ENCODE assay signal across 13 cellular contexts in genomic region chr4:153296424-153296823, GRCh38. TPM values are rescaled to one million over a fixed set of nuclear protein-coding genes. Genes with fewer than 3 reads are reported as not detected.
DNase-seq lines count a peak whose midpoint lies in the region; ATAC-seq and TF ChIP-seq lines count a peak whose summit lies in the region.
"Had no signal": no experiment of that assay in that cellular context is flagged by ENCODE, and none has a peak within 500 bp of the region (broad histone marks: within the 10 kb centered on the region; RNA-seq: fewer than 3 reads in every experiment).

No MANE protein-coding gene starts in this region.

- H3K9ac ChIP-seq in colonic mucosa (ENCODE audit: low read depth in 2 of 2, low read length in 2 of 2) (no peak overlapping the region), mesenchymal stem cell (ENCODE audit: low read length) (no peak overlapping the region)
- H3K9ac ChIP-seq: KMS-11 had no signal

- no peak overlapping the region for H2BK15ac ChIP-seq in mesenchymal stem cell (ENCODE audit: low read depth, poor library complexity, severe bottlenecking)

- H3K36me3 Mint-ChIP-seq in natural killer cell, result no peaks in the 10 kb centered on the region

- H3K9me3 ChIP-seq in colonic mucosa, result no peaks in the 10 kb centered on the region
- H3K9me3 ChIP-seq in mesenchymal stem cell (ENCODE audit: control insufficient read depth, low read length), result peaks cover 17% of the 10 kb centered on the region

- DNase-seq in Right ventricle myocardium superior (no peak), cardiac septum (ENCODE audit: low spot score) (no peak), colonic mucosa (peak; percentile 34), mesenchymal stem cell (peak; percentile 75), ureter (ENCODE audit: low spot score) (peak; percentile 59), kidney tubule cell (ENCODE audit: low spot score) (no peak), natural killer cell (no peak)
- DNase-seq: ACHN; activated T-cell treated with anti-CD3 and anti-CD28 coated beads, Interleukin-2, amount 50 U/mL, for 1 hour; aorta; NCI-H2029 had no signal

- H3K4ac ChIP-seq in mesenchymal stem cell (ENCODE audit: low read depth in 1 of 2, low read length in 2 of 2), result no peak overlapping the region

- H3K36me3 ChIP-seq in colonic mucosa, result peaks cover 5% of the 10 kb centered on the region
- peaks cover 24 to 68% of the 10 kb centered on the region in 2 experiments for H3K36me3 ChIP-seq in mesenchymal stem cell (ENCODE audit: control insufficient read depth in 1 of 2, insufficient read depth in 2 of 2, low read depth in 1 of 2, low read length in 2 of 2)

- no peak for TF ChIP-seq CTCF in colonic mucosa (IDR thresholded peaks at IDR 0.05)
- TF ChIP-seq CTCF in natural killer cell (IDR thresholded peaks at IDR 0.05), result no peak

- no peaks in the 10 kb centered on the region for H3K27me3 ChIP-seq in colonic mucosa
- H3K27me3 ChIP-seq in mesenchymal stem cell (ENCODE audit: control insufficient read depth in 1 of 2, insufficient read depth in 1 of 2, low read length in 2 of 2), result no peaks in the 10 kb centered on the region

- H3K27ac Mint-ChIP-seq in natural killer cell, result no peak overlapping the region

- intact Hi-C loops in Right ventricle myocardium superior (cut with DNase I) (no loop called here), cardiac septum (cut with DNase I) (no loop called here), colonic mucosa (cut with DNase I) (no loop called here), natural killer cell (cut with micrococcal nuclease) (no loop called here)

- no peak overlapping the region for H2AK5ac ChIP-seq in mesenchymal stem cell (ENCODE audit: low read length, severe bottlenecking)

- H3K79me1 ChIP-seq in mesenchymal stem cell (replicated peaks; ENCODE audit: low read length, poor library complexity, severe bottlenecking), result peaks cover 10% of the 10 kb centered on the region

- no peak overlapping the region for H2AFZ ChIP-seq in mesenchymal stem cell (ENCODE audit: low read depth, low read length)

- H4K8ac ChIP-seq in mesenchymal stem cell (ENCODE audit: low read length), result no peak overlapping the region

- no peaks in the 10 kb centered on the region for H3K9me3 Mint-ChIP-seq in natural killer cell

- ATAC-seq in Right ventricle myocardium superior (ENCODE audit: poor library complexity), result peak; percentile 34
- no peak for ATAC-seq in natural killer cell
- no peak for ATAC-seq in HG03565 (IDR thresholded peaks at IDR 0.05; ENCODE audit: unreplicated experiment)

- H3K4me1 Mint-ChIP-seq in natural killer cell, result no peaks in the 10 kb centered on the region

- no peak overlapping the region for H2BK12ac ChIP-seq in mesenchymal stem cell (ENCODE audit: low read length in 2 of 2)

- H3K4me2 ChIP-seq in mesenchymal stem cell (ENCODE audit: low read length, poor library complexity, severe bottlenecking), result no peak overlapping the region
- H3K4me2 ChIP-seq: KMS-11 had no signal

- peak overlapping the region in 1 of 2 experiments; percentile 67 for H3K18ac ChIP-seq in mesenchymal stem cell (ENCODE audit: low read depth in 1 of 2, low read length in 2 of 2)

- no peak overlapping the region for H4K91ac ChIP-seq in mesenchymal stem cell (ENCODE audit: low read length)

- H3K4me3 ChIP-seq in colonic mucosa (no peak overlapping the region), mesenchymal stem cell (ENCODE audit: insufficient read depth in 1 of 2, low read depth in 1 of 2, low read length in 2 of 2) (no peak overlapping the region)

- no peak overlapping the region for H3K14ac ChIP-seq in mesenchymal stem cell (ENCODE audit: low read length in 2 of 2)

- no peak overlapping the region for H2BK120ac ChIP-seq in mesenchymal stem cell (ENCODE audit: low read depth, low read length)

- peaks cover 2 to 6% of the 10 kb centered on the region in 2 donors for H3K27me3 Mint-ChIP-seq in natural killer cell (ENCODE audit: low read depth in 2 of 2)

- H3K23ac ChIP-seq in mesenchymal stem cell (ENCODE audit: low read length in 2 of 2), result no peak overlapping the region

- H3K4me3 Mint-ChIP-seq in natural killer cell, result no peak overlapping the region

- H3K4me1 ChIP-seq in colonic mucosa, result no peaks in the 10 kb centered on the region
- peaks cover 10% of the 10 kb centered on the region for H3K4me1 ChIP-seq in mesenchymal stem cell (ENCODE audit: control insufficient read depth, insufficient read depth, low read depth, low read length)

- H2BK5ac ChIP-seq in mesenchymal stem cell (ENCODE audit: low read depth, low read length, poor library complexity, severe bottlenecking), result no peak overlapping the region

- no peak overlapping the region for H3K27ac ChIP-seq in colonic mucosa
- no peak overlapping the region for H3K27ac ChIP-seq in mesenchymal stem cell (ENCODE audit: low read length, poor library complexity, severe bottlenecking)
- H3K27ac ChIP-seq: KMS-11 had no signal

- 30% methylated on average over 2 of the region's 4 CpGs for WGBS in mesenchymal stem cell

RNA-seq across cellular contexts. Expression of gene MND1, which starts 48.1 kb away (rescaled TPM):
- 0.38 TPM for total RNA-seq in Right ventricle myocardium superior
- not detected for total RNA-seq in cardiac septum
- total RNA-seq in colonic mucosa, result 10 to 100 TPM in 1 of 2 donors, 1 to 10 TPM in 1; 4.8 to 11.7 TPM
- 1.9 TPM for polyA plus RNA-seq in mesenchymal stem cell (2013, experiment 1 of 2)
- polyA plus RNA-seq in mesenchymal stem cell (2013, experiment 2 of 2), result 2.6 TPM
- total RNA-seq in ureter, result not detected
- under 1 TPM in 1 of 3 donors, not detected in 2; 0.33 TPM for total RNA-seq in natural killer cell

Comparison
In these comparisons a context has a peak if more than half of its experiments do, and no peak if none do; other contexts are left out.
1. DNase-seq: peak in colonic mucosa (single experiment), mesenchymal stem cell (single experiment) and ureter (single experiment); none in Right ventricle myocardium superior (single experiment), cardiac septum (single experiment), kidney tubule cell (single experiment) and natural killer cell (single experiment).